20 cellular contexts compared by ENCODE assay signal in the genomic region with DNA sequence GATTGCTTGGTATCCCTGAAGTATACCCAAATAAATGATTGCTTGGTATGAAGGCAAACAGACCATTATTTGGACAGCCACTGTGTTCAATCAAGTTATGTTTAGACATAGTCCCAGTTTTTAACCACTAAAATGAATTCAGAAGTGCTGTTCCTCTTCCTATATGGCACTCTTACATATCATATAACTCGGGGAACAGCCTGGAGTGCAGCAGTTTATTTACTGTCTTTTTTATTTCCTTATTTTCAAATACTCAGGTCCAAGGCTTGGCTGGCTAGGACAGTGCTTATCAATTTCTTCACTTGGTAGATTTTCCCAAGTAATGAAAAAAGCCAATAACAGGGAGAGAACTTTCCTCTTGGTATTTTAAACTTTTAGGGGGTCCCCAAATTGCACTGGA. TPM values are rescaled to one million over a fixed set of nuclear protein-coding genes. Genes with fewer than 3 reads are reported as not detected.
DNase-seq lines count a peak whose midpoint lies in the region; ATAC-seq and TF ChIP-seq lines count a peak whose summit lies in the region.
"Had no signal": no experiment of that assay in that cellular context is flagged by ENCODE, and none has a peak within 500 bp of the region (broad histone marks: within the 10 kb centered on the region; RNA-seq: fewer than 3 reads in every experiment).

No MANE protein-coding gene starts in this region.

- TF ChIP-seq POLR2A in esophagus muscularis mucosa (IDR thresholded peaks at IDR 0.05; ENCODE audit: low read depth) (no peak), transverse colon (IDR thresholded peaks at IDR 0.05) (no peak)

- H3K27ac ChIP-seq in colonic mucosa (peak overlapping the region; percentile 47), esophagus muscularis mucosa (replicated peaks in 1 of 4) (no peak overlapping the region), transverse colon (peak overlapping the region in 3 of 4 donors; percentile 4 to 50 (median 46))
- H3K27ac ChIP-seq: 22Rv1, A549, BLaER1 had no signal

- WGBS in esophagus muscularis mucosa: 73% methylated on average over 1 of the region's 1 CpG
- WGBS in transverse colon (ENCODE audit: low coverage in 1 of 2), 2 donors: 17 to 22% methylated on average over 1 of the region's 1 CpG

- H3K4me3 ChIP-seq in colonic mucosa (no peak overlapping the region), esophagus muscularis mucosa (no peak overlapping the region), transverse colon (no peak overlapping the region)
- H3K4me3 ChIP-seq: A549, BLaER1 had no signal

- ATAC-seq in left colon (peak; percentile 82), HG02642 (IDR thresholded peaks at IDR 0.05; ENCODE audit: poor library complexity, unreplicated experiment) (no peak)
- ATAC-seq: A549 had no signal

- DNase-seq in colonic mucosa (no peak), esophagus muscularis mucosa (ENCODE audit: extremely low spot score) (peak; percentile 7), left colon (no peak), transverse colon (no peak), DMS153 treated with DMSO at 0.1 percent for 48 hours (lab: John Stamatoyannopoulos, UW; ENCODE audit: unreplicated experiment) (no peak), T-helper 1 cell (no peak)
- DNase-seq: AML-193; C1 segment of cervical spinal cord; CD4-positive, alpha-beta memory T cell; CD4-positive, CD25-positive, alpha-beta regulatory T cell; CD8-positive, alpha-beta memory T cell; COR-L47; DMS 273 treated with DMSO at 0.1 percent for 48 hours; DMS153; DMS79 treated with DMSO at 0.1 percent for 48 hours; GF-D8 had no signal

- no peak for TF ChIP-seq CTCF in colonic mucosa (IDR thresholded peaks at IDR 0.05)
- TF ChIP-seq CTCF in esophagus muscularis mucosa (IDR thresholded peaks at IDR 0.05): no peak
- no peak for TF ChIP-seq CTCF in transverse colon (IDR thresholded peaks at IDR 0.05)

- H3K36me3 ChIP-seq in colonic mucosa (no peaks in the 10 kb centered on the region), esophagus muscularis mucosa (no peaks in the 10 kb centered on the region), transverse colon (no peaks in the 10 kb centered on the region)
- H3K36me3 ChIP-seq: BLaER1 had no signal

- H3K27me3 ChIP-seq in colonic mucosa (no peaks in the 10 kb centered on the region), esophagus muscularis mucosa (no peaks in the 10 kb centered on the region), transverse colon (no peaks in the 10 kb centered on the region)
- H3K27me3 ChIP-seq: BLaER1 had no signal

- in situ Hi-C loops in transverse colon (cut with MboI; ENCODE audit: low pct_ligation_motif_present in 1 of 4, low pct_unique_long_range_greater_than_20kb in 1 of 4, low sequenced_read_pairs in 3 of 4): no loop called here

- intact Hi-C loops in colonic mucosa (cut with DNase I) (no loop called here), esophagus muscularis mucosa (cut with DNase I) (no loop called here), left colon (cut with DNase I, micrococcal nuclease) (no loop called here), transverse colon (cut with DNase I; ENCODE audit: low total_unique reads) (no loop called here)

- peaks cover 5% of the 10 kb centered on the region for H3K4me1 ChIP-seq in colonic mucosa
- H3K4me1 ChIP-seq in esophagus muscularis mucosa: no peaks in the 10 kb centered on the region
- H3K4me1 ChIP-seq in transverse colon: peaks cover 0 to 12% (median 3%) of the 10 kb centered on the region in 4 donors

- H3K9me3 ChIP-seq in colonic mucosa (no peaks in the 10 kb centered on the region), esophagus muscularis mucosa (peaks cover 0 to 11% (median 0%) of the 10 kb centered on the region in 4 donors), transverse colon (no peaks in the 10 kb centered on the region)
- H3K9me3 ChIP-seq: A549 had no signal

- TF ChIP-seq EP300 in esophagus muscularis mucosa (IDR thresholded peaks at IDR 0.05) (no peak), transverse colon (IDR thresholded peaks at IDR 0.05; ENCODE audit: low read depth) (no peak)

- no peak overlapping the region for H3K9ac ChIP-seq in colonic mucosa (ENCODE audit: low read depth in 2 of 2, low read length in 2 of 2)
- H3K9ac ChIP-seq: BLaER1 had no signal

RNA-seq across cellular contexts. Expression of a gene that starts 58.6 kb away (rescaled TPM):
- total RNA-seq in colonic mucosa (10 to 100 TPM in 1 of 2 donors, 1 to 10 TPM in 1; 7.6 to 10.5 TPM), esophagus muscularis mucosa (10 to 100 TPM in 1 of 4 donors, 1 to 10 TPM in 3; 5.8 to 11.2 (median 8.3) TPM), left colon (10 to 100 TPM in 1 of 2 donors, 1 to 10 TPM in 1; 8.4 to 10.8 TPM), transverse colon (10 to 100 TPM; 15.7 to 22.4 (median 20.5) TPM)

Comparison
In these comparisons a context has a peak if more than half of its experiments do, and no peak if none do; other contexts are left out.
1. H3K27ac ChIP-seq: peak in colonic mucosa (single experiment) and transverse colon (3 of 4); none in esophagus muscularis mucosa (0 of 4).